ENCODE assay signal across 22 cellular contexts in genomic region chr4:38157592-38157991, GRCh38.
DNase-seq lines count a peak whose midpoint lies in the region; ATAC-seq and TF ChIP-seq lines count a peak whose summit lies in the region.
"Had no signal": no experiment of that assay in that cellular context is flagged by ENCODE, and none has a peak within 500 bp of the region (broad histone marks: within the 10 kb centered on the region; RNA-seq: fewer than 3 reads in every experiment).

No MANE protein-coding gene starts in this region.

- peaks cover 2% of the 10 kb centered on the region for H3K9me3 Mint-ChIP-seq in glutamatergic neuron (ENCODE audit: unreplicated experiment)
- H3K9me3 Mint-ChIP-seq: activated CD8-positive, alpha-beta T cell treated with anti-CD3 and anti-CD28 coated beads for 36 hours; activated naive CD8-positive, alpha-beta T cell treated with anti-CD3 and anti-CD28 coated beads, Interleukin-2, amount 50 U/mL, for 24 hours; CD8-positive, alpha-beta T cell; effector memory CD8-positive, alpha-beta T cell; natural killer cell; stimulated activated naive CD8-positive, alpha-beta T cell treated with anti-CD3 and anti-CD28 coated beads, Interleukin-15, Interleukin-2, amounts not matched to agents 100 ng/mL and 50 ng/mL, for 24 hours had no signal

- peaks cover 11 to 75% (median 43%) of the 10 kb centered on the region in 4 donors for H3K4me1 ChIP-seq in transverse colon
- H3K4me1 ChIP-seq: psoas muscle had no signal

- H3K27ac ChIP-seq in RWPE1 (peak overlapping the region; percentile 100), transverse colon (peak overlapping the region; percentile 51 to 87 (median 86))
- H3K27ac ChIP-seq: psoas muscle, uterus had no signal

- intact Hi-C loops in transverse colon (cut with DNase I; ENCODE audit: low total_unique reads), result no loop called here

- no peak for ATAC-seq in GM21529 (IDR thresholded peaks at IDR 0.05; ENCODE audit: unreplicated experiment)
- ATAC-seq: activated CD8-positive, alpha-beta T cell treated with anti-CD3 and anti-CD28 coated beads for 36 hours; activated naive CD8-positive, alpha-beta T cell treated with anti-CD3 and anti-CD28 coated beads, Interleukin-2, amount 50 U/mL, for 24 hours; activated T-cell treated with anti-CD3 and anti-CD28 coated beads, Interleukin-2, amount 50 U/mL, for 72 hours; CD8-positive, alpha-beta T cell; effector memory CD8-positive, alpha-beta T cell; natural killer cell; PC-3; psoas muscle had no signal

- no peaks in the 10 kb centered on the region for H3K36me3 ChIP-seq in transverse colon
- H3K36me3 ChIP-seq: uterus had no signal

- in situ Hi-C loops in transverse colon (cut with MboI; ENCODE audit: low pct_ligation_motif_present in 1 of 4, low pct_unique_long_range_greater_than_20kb in 1 of 4, low sequenced_read_pairs in 3 of 4), result no loop called here

- no peak overlapping the region for H3K4me3 Mint-ChIP-seq in glutamatergic neuron (ENCODE audit: unreplicated experiment)
- H3K4me3 Mint-ChIP-seq: activated CD8-positive, alpha-beta T cell treated with anti-CD3 and anti-CD28 coated beads for 36 hours; activated naive CD8-positive, alpha-beta T cell treated with anti-CD3 and anti-CD28 coated beads, Interleukin-2, amount 50 U/mL, for 24 hours; activated T-cell treated with anti-CD3 and anti-CD28 coated beads, Interleukin-2, amount 50 U/mL, for 72 hours; CD8-positive, alpha-beta T cell; effector memory CD8-positive, alpha-beta T cell; natural killer cell; stimulated activated naive CD8-positive, alpha-beta T cell treated with anti-CD3 and anti-CD28 coated beads, Interleukin-15, Interleukin-2, amounts not matched to agents 100 ng/mL and 50 ng/mL, for 24 hours had no signal

- peak; percentile 47 for TF ChIP-seq EP300 in transverse colon (IDR thresholded peaks at IDR 0.05; ENCODE audit: low read depth)

- POLR2A ChIA-PET in RWPE1 (lab: Yijun Ruan, JAX; ENCODE audit: low non-redundant PET), result no interaction called here

- no peak overlapping the region for H3K27ac Mint-ChIP-seq in glutamatergic neuron (ENCODE audit: unreplicated experiment)
- H3K27ac Mint-ChIP-seq: activated CD8-positive, alpha-beta T cell treated with anti-CD3 and anti-CD28 coated beads for 36 hours; activated naive CD8-positive, alpha-beta T cell treated with anti-CD3 and anti-CD28 coated beads, Interleukin-2, amount 50 U/mL, for 24 hours; activated T-cell treated with anti-CD3 and anti-CD28 coated beads, Interleukin-2, amount 50 U/mL, for 72 hours; CD8-positive, alpha-beta T cell; natural killer cell; stimulated activated naive CD8-positive, alpha-beta T cell treated with anti-CD3 and anti-CD28 coated beads, Interleukin-15, Interleukin-2, amounts not matched to agents 100 ng/mL and 50 ng/mL, for 24 hours had no signal

- peak; percentile 0 for DNase-seq in activated effector memory CD4-positive, alpha-beta T cell treated with anti-CD3 and anti-CD28 coated beads, Interleukin-2, amount 50 U/mL, for 16 hours
- no peak for DNase-seq in activated effector memory CD4-positive, alpha-beta T cell treated with Interleukin-2 at 50 U/mL for 16 hours
- DNase-seq in RWPE1 (ENCODE audit: low spot score) (peak; percentile 36), fibroblast of the aortic adventitia (ENCODE audit: low read depth) (peak; percentile 65), transverse colon (peak; percentile 68), NCI-H526 (lab: John Stamatoyannopoulos, UW) (no peak), glutamatergic neuron (no peak)
- DNase-seq: ACHN; activated CD8-positive, alpha-beta T cell treated with anti-CD3 and anti-CD28 coated beads for 36 hours; activated naive CD8-positive, alpha-beta T cell treated with anti-CD3 and anti-CD28 coated beads, Interleukin-2, amount 50 U/mL, for 24 hours; activated T-cell treated with anti-CD3 and anti-CD28 coated beads, Interleukin-2, amount 50 U/mL, for 72 hours; caudate nucleus; CD8-positive, alpha-beta T cell; effector memory CD8-positive, alpha-beta T cell; foreskin melanocyte; natural killer cell; NCI-H1417 treated with DMSO at 0.1 percent for 48 hours; PC-3; uterus had no signal

- no peaks in the 10 kb centered on the region for H3K27me3 ChIP-seq in transverse colon
- H3K27me3 ChIP-seq: uterus had no signal

- CTCF ChIA-PET in RWPE1 (lab: Yijun Ruan, JAX), result no interaction called here

- H3K27me3 Mint-ChIP-seq in glutamatergic neuron (ENCODE audit: unreplicated experiment), result no peaks in the 10 kb centered on the region
- H3K27me3 Mint-ChIP-seq: activated CD8-positive, alpha-beta T cell treated with anti-CD3 and anti-CD28 coated beads for 36 hours; activated naive CD8-positive, alpha-beta T cell treated with anti-CD3 and anti-CD28 coated beads, Interleukin-2, amount 50 U/mL, for 24 hours; effector memory CD8-positive, alpha-beta T cell; stimulated activated naive CD8-positive, alpha-beta T cell treated with anti-CD3 and anti-CD28 coated beads, Interleukin-15, Interleukin-2, amounts not matched to agents 100 ng/mL and 50 ng/mL, for 24 hours had no signal

- H3K4me3 ChIP-seq in fibroblast of the aortic adventitia (ENCODE audit: low read depth, low read length) (no peak overlapping the region), transverse colon (no peak overlapping the region)
- H3K4me3 ChIP-seq: psoas muscle, uterus had no signal

- peaks cover 22% of the 10 kb centered on the region for H3K4me1 Mint-ChIP-seq in glutamatergic neuron (ENCODE audit: low read depth, unreplicated experiment)

- no peaks in the 10 kb centered on the region for H3K36me3 Mint-ChIP-seq in glutamatergic neuron (ENCODE audit: unreplicated experiment)
- H3K36me3 Mint-ChIP-seq: CD8-positive, alpha-beta T cell; natural killer cell had no signal

- no peaks in the 10 kb centered on the region for H3K9me3 ChIP-seq in transverse colon
- H3K9me3 ChIP-seq: psoas muscle, uterus had no signal

- TF ChIP-seq CTCF in RWPE1 (conservative IDR thresholded peaks at IDR 0.05; ENCODE audit: low read depth), result no peak
- no peak for TF ChIP-seq CTCF in fibroblast of the aortic adventitia (IDR thresholded peaks at IDR 0.05; ENCODE audit: insufficient read depth, low read length)
- TF ChIP-seq CTCF in transverse colon (IDR thresholded peaks at IDR 0.05), result no peak
- TF ChIP-seq CTCF in glutamatergic neuron (IDR thresholded peaks at IDR 0.05; ENCODE audit: partially characterized antibody, unreplicated experiment), result no peak

- peak; percentile 56 for TF ChIP-seq POLR2A in transverse colon (IDR thresholded peaks at IDR 0.05)

- 38% methylated on average over 1 of the region's 1 CpG; no CpG with 5 or more reads in 1 of the 2 donors for WGBS in transverse colon (ENCODE audit: low coverage in 1 of 2), 2 donors

Comparison
In these comparisons a context has a peak if more than half of its experiments do, and no peak if none do; other contexts are left out.
1. DNase-seq: peak in activated effector memory CD4-positive, alpha-beta T cell treated with anti-CD3 and anti-CD28 coated beads, Interleukin-2, amount 50 U/mL, for 16 hours (single experiment), RWPE1 (single experiment), fibroblast of the aortic adventitia (single experiment) and transverse colon (single experiment); none in activated effector memory CD4-positive, alpha-beta T cell treated with Interleukin-2 at 50 U/mL for 16 hours (single experiment), NCI-H526 (0 of 2) and glutamatergic neuron (single experiment).